8 cellular contexts compared by ENCODE assay signal in genomic region chr14:64388533-64389243, GRCh38. TPM values are rescaled to one million over a fixed set of nuclear protein-coding genes. Genes with fewer than 3 reads are reported as not detected.
DNase-seq lines count a peak whose midpoint lies in the region; ATAC-seq and TF ChIP-seq lines count a peak whose summit lies in the region.

No MANE protein-coding gene starts in this region.

- peak overlapping the region; percentile 96 for H3K4me3 Mint-ChIP-seq in chondrocyte (ENCODE audit: unreplicated experiment)
- peak overlapping the region; percentile 94 for H3K4me3 Mint-ChIP-seq in stimulated activated naive CD8-positive, alpha-beta T cell treated with anti-CD3 and anti-CD28 coated beads, Interleukin-15, Interleukin-2, amounts not matched to agents 100 ng/mL and 50 ng/mL, for 24 hours

- DNase-seq in NCI-H2171 treated with DMSO at 0.1 percent for 48 hours (lab: John Stamatoyannopoulos, UW) (peak; percentile 73), NCI-H2171 (lab: John Stamatoyannopoulos, UW) (no peak), RPMI8226 (peak; percentile 6), chondrocyte (ENCODE audit: low spot score) (no peak), left lung (no peak), cortex of kidney (lab: John Stamatoyannopoulos, UW) (no peak)

- peaks cover 6% of the 10 kb centered on the region for H3K36me3 Mint-ChIP-seq in chondrocyte (ENCODE audit: low read depth)
- H3K36me3 Mint-ChIP-seq in stimulated activated naive CD8-positive, alpha-beta T cell treated with anti-CD3 and anti-CD28 coated beads, Interleukin-15, Interleukin-2, amounts not matched to agents 100 ng/mL and 50 ng/mL, for 24 hours (ENCODE audit: low read depth), result peaks cover 50% of the 10 kb centered on the region

- TF ChIP-seq CTCF in chondrocyte (IDR thresholded peaks at IDR 0.05) (no peak), left lung (IDR thresholded peaks at IDR 0.05) (no peak)

- H3K9me3 Mint-ChIP-seq in chondrocyte (ENCODE audit: low read depth), result no peaks in the 10 kb centered on the region
- H3K9me3 Mint-ChIP-seq in stimulated activated naive CD8-positive, alpha-beta T cell treated with anti-CD3 and anti-CD28 coated beads, Interleukin-15, Interleukin-2, amounts not matched to agents 100 ng/mL and 50 ng/mL, for 24 hours, result no peaks in the 10 kb centered on the region

- peak overlapping the region; percentile 96 for H3K27ac Mint-ChIP-seq in chondrocyte (ENCODE audit: unreplicated experiment)
- peak overlapping the region; percentile 98 for H3K27ac Mint-ChIP-seq in stimulated activated naive CD8-positive, alpha-beta T cell treated with anti-CD3 and anti-CD28 coated beads, Interleukin-15, Interleukin-2, amounts not matched to agents 100 ng/mL and 50 ng/mL, for 24 hours

- H3K27me3 ChIP-seq in left lung, result no peaks in the 10 kb centered on the region

- peaks cover 0 to 13% of the 10 kb centered on the region in 2 donors for H3K36me3 ChIP-seq in left lung

- ATAC-seq in HG03378 (IDR thresholded peaks at IDR 0.05; ENCODE audit: unreplicated experiment), result peak; percentile 1
- peak; percentile 20 for ATAC-seq in left lung

- H3K9me3 ChIP-seq in left lung, result no peaks in the 10 kb centered on the region

- H3K4me3 ChIP-seq in left lung, result peak overlapping the region; percentile 64 to 69

- intact Hi-C loops in left lung (cut with DNase I), result no loop called here

- no peaks in the 10 kb centered on the region for H3K27me3 Mint-ChIP-seq in chondrocyte (ENCODE audit: low read depth)
- H3K27me3 Mint-ChIP-seq in stimulated activated naive CD8-positive, alpha-beta T cell treated with anti-CD3 and anti-CD28 coated beads, Interleukin-15, Interleukin-2, amounts not matched to agents 100 ng/mL and 50 ng/mL, for 24 hours, result no peaks in the 10 kb centered on the region

- peaks cover 29% of the 10 kb centered on the region for H3K4me1 Mint-ChIP-seq in chondrocyte (ENCODE audit: low read depth)
- H3K4me1 Mint-ChIP-seq in stimulated activated naive CD8-positive, alpha-beta T cell treated with anti-CD3 and anti-CD28 coated beads, Interleukin-15, Interleukin-2, amounts not matched to agents 100 ng/mL and 50 ng/mL, for 24 hours (ENCODE audit: low read depth), result peaks cover 47% of the 10 kb centered on the region

- peaks cover 0 to 33% of the 10 kb centered on the region in 2 donors for H3K4me1 ChIP-seq in left lung

- peak overlapping the region; percentile 67 to 87 for H3K27ac ChIP-seq in left lung

RNA-seq across cellular contexts. Expression of gene MTHFD1, which starts 0.5 kb away (rescaled TPM):
- total RNA-seq in chondrocyte (54.2 to 94.9 TPM (median 55.4 TPM) in 3 replicates), left lung (10 to 100 TPM; 51.7 to 69.6 TPM)

Comparison
In these comparisons a context has a peak if more than half of its experiments do, and no peak if none do; other contexts are left out.
1. DNase-seq: peak in NCI-H2171 treated with DMSO at 0.1 percent for 48 hours (single experiment) and RPMI8226 (single experiment); none in NCI-H2171 (single experiment), chondrocyte (single experiment), left lung (0 of 2) and cortex of kidney (single experiment).